In the genomic region with DNA sequence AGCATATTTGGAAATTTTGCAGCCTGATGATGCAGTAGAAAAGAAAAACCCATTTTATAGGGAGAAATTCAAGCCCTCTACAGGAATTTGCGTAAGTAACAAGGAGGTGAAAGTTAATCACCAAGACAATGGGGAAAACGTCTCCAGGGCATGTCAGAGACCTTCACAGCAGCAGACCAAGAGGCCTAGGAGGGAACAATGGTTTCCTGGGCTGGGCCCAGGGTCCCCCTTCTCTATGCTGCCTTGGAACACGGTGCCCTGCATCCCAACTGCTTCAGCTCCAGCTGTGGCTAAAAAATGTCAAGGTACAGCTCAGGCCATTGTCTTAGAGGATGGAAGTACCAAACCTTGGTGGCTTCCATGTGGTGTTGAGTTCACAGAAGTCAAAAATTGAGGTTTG, we compare ENCODE assay signal across 36 cellular contexts. TPM values are rescaled to one million over a fixed set of nuclear protein-coding genes. Genes with fewer than 3 reads are reported as not detected.
"Had no signal": no experiment of that assay in that cellular context is flagged by ENCODE, and none has a peak within 500 bp of the region (broad histone marks: within the 10 kb centered on the region; RNA-seq: fewer than 3 reads in every experiment).

No MANE protein-coding gene starts in this region.

- H3K4me1 Mint-ChIP-seq: activated B cell treated with CpG ODN at 0.5 μM for 24 hours; activated CD4-positive, alpha-beta T cell treated with anti-CD3 and anti-CD28 coated beads, Interleukin-2, amount 10 ng/mL, durations not matched to agents 7 days and 5 days; activated naive CD4-positive, alpha-beta T cell treated with anti-CD3 and anti-CD28 coated beads, Interleukin-2, amount 10 ng/mL, durations not matched to agents 7 days and 5 days; activated naive CD4-positive, alpha-beta T cell treated with anti-CD3 and anti-CD28 coated beads, Interleukin-2, amount 50 U/mL, for 24 hours; activated naive CD8-positive, alpha-beta T cell treated with anti-CD3 and anti-CD28 coated beads, Interleukin-2, amount 10 ng/mL, durations not matched to agents 7 days and 5 days; activated naive CD8-positive, alpha-beta T cell treated with anti-CD3 and anti-CD28 coated beads, Interleukin-2, amount 50 U/mL, for 24 hours; activated T-helper 17 cell treated with anti-CD3 and anti-CD28 coated beads, Interleukin-2, amount 50 U/mL, for 72 hours; brain had no signal

- H3K4me1 ChIP-seq: ascending aorta had no signal

- H3K9me3 Mint-ChIP-seq: T-helper 2 cell treated with Interferon-gamma antibody and Interleukin-4, amounts not matched to agents 5 μg/mL and 100 μg/mL, for 36 hours had no signal

- H3K36me3 ChIP-seq: ascending aorta, WERI-Rb-1 had no signal

- H3K36me3 Mint-ChIP-seq: activated CD4-positive, alpha-beta memory T cell treated with anti-CD3 and anti-CD28 coated beads for 36 hours; activated naive CD4-positive, alpha-beta T cell treated with anti-CD3 and anti-CD28 coated beads, Interleukin-2, amount 10 ng/mL, durations not matched to agents 7 days and 5 days; activated naive CD8-positive, alpha-beta T cell treated with anti-CD3 and anti-CD28 coated beads, Interleukin-2, amount 10 ng/mL, durations not matched to agents 7 days and 5 days; brain had no signal

- DNase-seq: activated B cell treated with CpG ODN at 0.5 μM for 24 hours; activated CD4-positive, alpha-beta memory T cell treated with anti-CD3 and anti-CD28 coated beads for 36 hours; activated CD4-positive, alpha-beta T cell treated with anti-CD3 and anti-CD28 coated beads for 4 hours; activated CD4-positive, alpha-beta T cell treated with anti-CD3 and anti-CD28 coated beads, Interleukin-2, amount 10 ng/mL, durations not matched to agents 7 days and 5 days; activated CD4-positive, CD25-positive, alpha-beta regulatory T cell treated with anti-CD3 and anti-CD28 coated beads, Interleukin-2, amount 50 U/mL, for 72 hours; activated CD8-positive, alpha-beta memory T cell treated with anti-CD3 and anti-CD28 coated beads, Interleukin-2, amount 50 U/mL, for 4 hours; activated CD8-positive, alpha-beta T cell treated with anti-CD3 and anti-CD28 coated beads for 36 hours; activated effector memory CD4-positive, alpha-beta T cell treated with anti-CD3 and anti-CD28 coated beads, Interleukin-2, amount 50 U/mL, for 16 hours; activated gamma-delta T cell treated with Interleukin-2 at 50 U/mL for 16 hours; activated naive CD4-positive, alpha-beta T cell treated with anti-CD3 and anti-CD28 coated beads, Interleukin-2, amount 10 ng/mL, durations not matched to agents 7 days and 5 days; activated naive CD4-positive, alpha-beta T cell treated with Interleukin-2 at 50 U/mL for 16 hours; activated naive CD8-positive, alpha-beta T cell treated with anti-CD3 and anti-CD28 coated beads, Interleukin-2, amount 10 ng/mL, durations not matched to agents 7 days and 5 days; activated naive CD8-positive, alpha-beta T cell treated with anti-CD3 and anti-CD28 coated beads, Interleukin-2, amount 50 U/mL, for 24 hours; activated T-cell treated with anti-CD3 and anti-CD28 coated beads for 4 hours; activated T-cell treated with anti-CD3 and anti-CD28 coated beads, Interleukin-2, amount 50 U/mL, for 1 hour; activated T-cell treated with anti-CD3 and anti-CD28 coated beads, Interleukin-2, amount 50 U/mL, for 4 hours; activated T-cell treated with anti-CD3 and anti-CD28 coated beads, Interleukin-2, amount 50 U/mL, for 72 hours; amygdala; anterior cingulate cortex; central memory CD4-positive, alpha-beta T cell; T-helper 1 cell; T-helper 2 cell; T-helper 9 cell; WERI-Rb-1 had no signal

- H3K27ac ChIP-seq: ascending aorta, WERI-Rb-1 had no signal

- FAIRE-seq: TTC549 had no signal

- H3K27me3 ChIP-seq: ascending aorta had no signal

- H3K27ac Mint-ChIP-seq: activated B cell treated with CpG ODN at 0.5 μM for 24 hours; activated CD4-positive, alpha-beta memory T cell treated with anti-CD3 and anti-CD28 coated beads for 36 hours; activated CD4-positive, alpha-beta T cell treated with anti-CD3 and anti-CD28 coated beads, Interleukin-2, amount 10 ng/mL, durations not matched to agents 7 days and 5 days; activated CD8-positive, alpha-beta T cell treated with anti-CD3 and anti-CD28 coated beads for 36 hours; activated naive CD4-positive, alpha-beta T cell treated with anti-CD3 and anti-CD28 coated beads, Interleukin-2, amount 50 U/mL, for 24 hours; activated naive CD8-positive, alpha-beta T cell; activated naive CD8-positive, alpha-beta T cell treated with anti-CD3 and anti-CD28 coated beads, Interleukin-2, amount 10 ng/mL, durations not matched to agents 7 days and 5 days; activated naive CD8-positive, alpha-beta T cell treated with anti-CD3 and anti-CD28 coated beads, Interleukin-2, amount 50 U/mL, for 24 hours; activated T-cell treated with anti-CD3 and anti-CD28 coated beads, Interleukin-2, amount 50 U/mL, for 72 hours; activated T-helper 1 cell treated with anti-CD3 and anti-CD28 coated beads, Interleukin-12 subunit alpha, Interleukin-12 subunit beta, Interleukin-2, Interleukin-4 antibody, amounts not matched to agents 30 ng/mL and 10 ng/mL and 1 ng/mL, durations not matched to agents 14 hours and 24 hours and 36 hours; activated T-helper 17 cell treated with anti-CD3 and anti-CD28 coated beads, Interleukin-2, amount 50 U/mL, for 72 hours; brain; T-helper 1 cell treated with Interleukin-12 subunit alpha and Interleukin-12 subunit beta and Interleukin-4 antibody, amounts not matched to agents 30 μg/mL and 1 μg/mL, for 36 hours; T-helper 2 cell treated with Interferon-gamma antibody and Interleukin-4, amounts not matched to agents 5 μg/mL and 100 μg/mL, for 36 hours had no signal

- H3K4me3 ChIP-seq: ascending aorta had no signal

- H3K9me3 ChIP-seq: ascending aorta had no signal

- H3K4me3 Mint-ChIP-seq: activated B cell treated with CpG ODN at 0.5 μM for 24 hours; activated CD4-positive, alpha-beta memory T cell treated with anti-CD3 and anti-CD28 coated beads for 36 hours; activated CD4-positive, alpha-beta T cell treated with anti-CD3 and anti-CD28 coated beads, Interleukin-2, amount 10 ng/mL, durations not matched to agents 7 days and 5 days; activated CD8-positive, alpha-beta T cell treated with anti-CD3 and anti-CD28 coated beads for 36 hours; activated naive CD4-positive, alpha-beta T cell treated with anti-CD3 and anti-CD28 coated beads, Interleukin-2, amount 10 ng/mL, durations not matched to agents 7 days and 5 days; activated naive CD4-positive, alpha-beta T cell treated with anti-CD3 and anti-CD28 coated beads, Interleukin-2, amount 50 U/mL, for 24 hours; activated naive CD8-positive, alpha-beta T cell; activated naive CD8-positive, alpha-beta T cell treated with anti-CD3 and anti-CD28 coated beads, Interleukin-2, amount 10 ng/mL, durations not matched to agents 7 days and 5 days; activated naive CD8-positive, alpha-beta T cell treated with anti-CD3 and anti-CD28 coated beads, Interleukin-2, amount 50 U/mL, for 24 hours; activated T-cell treated with anti-CD3 and anti-CD28 coated beads, Interleukin-2, amount 50 U/mL, for 4 hours; activated T-cell treated with anti-CD3 and anti-CD28 coated beads, Interleukin-2, amount 50 U/mL, for 72 hours; activated T-helper 1 cell treated with anti-CD3 and anti-CD28 coated beads, Interleukin-12 subunit alpha, Interleukin-12 subunit beta, Interleukin-2, Interleukin-4 antibody, amounts not matched to agents 30 ng/mL and 10 ng/mL and 1 ng/mL, durations not matched to agents 14 hours and 24 hours and 36 hours; activated T-helper 17 cell treated with anti-CD3 and anti-CD28 coated beads, Interleukin-2, amount 50 U/mL, for 72 hours; brain; T-helper 1 cell treated with Interleukin-12 subunit alpha and Interleukin-12 subunit beta and Interleukin-4 antibody, amounts not matched to agents 30 μg/mL and 1 μg/mL, for 36 hours; T-helper 2 cell treated with Interferon-gamma antibody and Interleukin-4, amounts not matched to agents 5 μg/mL and 100 μg/mL, for 36 hours had no signal

- ATAC-seq: activated CD8-positive, alpha-beta T cell treated with anti-CD3 and anti-CD28 coated beads for 36 hours; activated naive CD8-positive, alpha-beta T cell treated with anti-CD3 and anti-CD28 coated beads, Interleukin-2, amount 50 U/mL, for 24 hours; activated T-cell treated with anti-CD3 and anti-CD28 coated beads, Interleukin-2, amount 50 U/mL, for 4 hours; activated T-cell treated with anti-CD3 and anti-CD28 coated beads, Interleukin-2, amount 50 U/mL, for 72 hours; activated T-helper 17 cell treated with anti-CD3 and anti-CD28 coated beads, Interleukin-2, amount 50 U/mL, for 72 hours had no signal

RNA-seq across cellular contexts. Expression of gene KRT6C, which starts 6.5 kb away (rescaled TPM):
- total RNA-seq: activated B cell treated with CpG ODN at 0.5 μM for 24 hours; activated CD4-positive, alpha-beta memory T cell treated with anti-CD3 and anti-CD28 coated beads for 36 hours; activated CD4-positive, alpha-beta T cell treated with anti-CD3 and anti-CD28 coated beads, Interleukin-2, amount 10 ng/mL, durations not matched to agents 7 days and 5 days; activated CD8-positive, alpha-beta memory T cell treated with anti-CD3 and anti-CD28 coated beads for 36 hours; activated CD8-positive, alpha-beta T cell treated with anti-CD3 and anti-CD28 coated beads for 36 hours; activated naive CD8-positive, alpha-beta T cell treated with anti-CD3 and anti-CD28 coated beads, Interleukin-2, amount 10 ng/mL, durations not matched to agents 7 days and 5 days; activated T-cell treated with anti-CD3 and anti-CD28 coated beads, Interleukin-2, amount 50 U/mL, for 4 hours; activated T-cell treated with anti-CD3 and anti-CD28 coated beads, Interleukin-2, amount 50 U/mL, for 72 hours; activated T-helper 1 cell treated with anti-CD3 and anti-CD28 coated beads, Interleukin-12 subunit alpha, Interleukin-12 subunit beta, Interleukin-2, Interleukin-4 antibody, amounts not matched to agents 30 ng/mL and 10 ng/mL and 1 ng/mL, durations not matched to agents 14 hours and 24 hours and 36 hours; activated T-helper 17 cell treated with anti-CD3 and anti-CD28 coated beads, Interleukin-2, amount 50 U/mL, for 72 hours; ascending aorta; cardiac septum; cerebellum had no signal

RNA-seq across cellular contexts. Expression of gene KRT6A, which starts 13.0 kb away (rescaled TPM):
- total RNA-seq: activated B cell treated with CpG ODN at 0.5 μM for 24 hours; activated CD4-positive, alpha-beta memory T cell treated with anti-CD3 and anti-CD28 coated beads for 36 hours; activated CD4-positive, alpha-beta T cell treated with anti-CD3 and anti-CD28 coated beads, Interleukin-2, amount 10 ng/mL, durations not matched to agents 7 days and 5 days; activated CD8-positive, alpha-beta memory T cell treated with anti-CD3 and anti-CD28 coated beads for 36 hours; activated CD8-positive, alpha-beta T cell treated with anti-CD3 and anti-CD28 coated beads for 36 hours; activated naive CD8-positive, alpha-beta T cell treated with anti-CD3 and anti-CD28 coated beads, Interleukin-2, amount 10 ng/mL, durations not matched to agents 7 days and 5 days; activated T-cell treated with anti-CD3 and anti-CD28 coated beads, Interleukin-2, amount 50 U/mL, for 4 hours; activated T-cell treated with anti-CD3 and anti-CD28 coated beads, Interleukin-2, amount 50 U/mL, for 72 hours; activated T-helper 1 cell treated with anti-CD3 and anti-CD28 coated beads, Interleukin-12 subunit alpha, Interleukin-12 subunit beta, Interleukin-2, Interleukin-4 antibody, amounts not matched to agents 30 ng/mL and 10 ng/mL and 1 ng/mL, durations not matched to agents 14 hours and 24 hours and 36 hours; activated T-helper 17 cell treated with anti-CD3 and anti-CD28 coated beads, Interleukin-2, amount 50 U/mL, for 72 hours; cardiac septum; cerebellum had no signal

RNA-seq across cellular contexts. Expression of gene KRT6B, which starts 28.1 kb away (rescaled TPM):
- total RNA-seq: activated B cell treated with CpG ODN at 0.5 μM for 24 hours; activated CD4-positive, alpha-beta memory T cell treated with anti-CD3 and anti-CD28 coated beads for 36 hours; activated CD4-positive, alpha-beta T cell treated with anti-CD3 and anti-CD28 coated beads, Interleukin-2, amount 10 ng/mL, durations not matched to agents 7 days and 5 days; activated CD8-positive, alpha-beta memory T cell treated with anti-CD3 and anti-CD28 coated beads for 36 hours; activated CD8-positive, alpha-beta T cell treated with anti-CD3 and anti-CD28 coated beads for 36 hours; activated naive CD8-positive, alpha-beta T cell treated with anti-CD3 and anti-CD28 coated beads, Interleukin-2, amount 10 ng/mL, durations not matched to agents 7 days and 5 days; activated T-cell treated with anti-CD3 and anti-CD28 coated beads, Interleukin-2, amount 50 U/mL, for 4 hours; activated T-cell treated with anti-CD3 and anti-CD28 coated beads, Interleukin-2, amount 50 U/mL, for 72 hours; activated T-helper 1 cell treated with anti-CD3 and anti-CD28 coated beads, Interleukin-12 subunit alpha, Interleukin-12 subunit beta, Interleukin-2, Interleukin-4 antibody, amounts not matched to agents 30 ng/mL and 10 ng/mL and 1 ng/mL, durations not matched to agents 14 hours and 24 hours and 36 hours; activated T-helper 17 cell treated with anti-CD3 and anti-CD28 coated beads, Interleukin-2, amount 50 U/mL, for 72 hours; cardiac septum; cerebellum had no signal

RNA-seq across cellular contexts. Expression of gene KRT5, which starts 40.1 kb away (rescaled TPM):
- total RNA-seq: activated B cell treated with CpG ODN at 0.5 μM for 24 hours; activated CD4-positive, alpha-beta memory T cell treated with anti-CD3 and anti-CD28 coated beads for 36 hours; activated CD4-positive, alpha-beta T cell treated with anti-CD3 and anti-CD28 coated beads, Interleukin-2, amount 10 ng/mL, durations not matched to agents 7 days and 5 days; activated CD8-positive, alpha-beta memory T cell treated with anti-CD3 and anti-CD28 coated beads for 36 hours; activated CD8-positive, alpha-beta T cell treated with anti-CD3 and anti-CD28 coated beads for 36 hours; activated naive CD8-positive, alpha-beta T cell treated with anti-CD3 and anti-CD28 coated beads, Interleukin-2, amount 10 ng/mL, durations not matched to agents 7 days and 5 days; activated T-cell treated with anti-CD3 and anti-CD28 coated beads, Interleukin-2, amount 50 U/mL, for 4 hours; activated T-cell treated with anti-CD3 and anti-CD28 coated beads, Interleukin-2, amount 50 U/mL, for 72 hours; activated T-helper 1 cell treated with anti-CD3 and anti-CD28 coated beads, Interleukin-12 subunit alpha, Interleukin-12 subunit beta, Interleukin-2, Interleukin-4 antibody, amounts not matched to agents 30 ng/mL and 10 ng/mL and 1 ng/mL, durations not matched to agents 14 hours and 24 hours and 36 hours; activated T-helper 17 cell treated with anti-CD3 and anti-CD28 coated beads, Interleukin-2, amount 50 U/mL, for 72 hours; cardiac septum had no signal

RNA-seq across cellular contexts. Expression of gene KRT75, which starts 45.9 kb away (rescaled TPM):
- total RNA-seq: activated B cell treated with CpG ODN at 0.5 μM for 24 hours; activated CD4-positive, alpha-beta memory T cell treated with anti-CD3 and anti-CD28 coated beads for 36 hours; activated CD4-positive, alpha-beta T cell treated with anti-CD3 and anti-CD28 coated beads, Interleukin-2, amount 10 ng/mL, durations not matched to agents 7 days and 5 days; activated CD8-positive, alpha-beta memory T cell treated with anti-CD3 and anti-CD28 coated beads for 36 hours; activated CD8-positive, alpha-beta T cell treated with anti-CD3 and anti-CD28 coated beads for 36 hours; activated naive CD8-positive, alpha-beta T cell treated with anti-CD3 and anti-CD28 coated beads, Interleukin-2, amount 10 ng/mL, durations not matched to agents 7 days and 5 days; activated T-cell treated with anti-CD3 and anti-CD28 coated beads, Interleukin-2, amount 50 U/mL, for 4 hours; activated T-cell treated with anti-CD3 and anti-CD28 coated beads, Interleukin-2, amount 50 U/mL, for 72 hours; activated T-helper 1 cell treated with anti-CD3 and anti-CD28 coated beads, Interleukin-12 subunit alpha, Interleukin-12 subunit beta, Interleukin-2, Interleukin-4 antibody, amounts not matched to agents 30 ng/mL and 10 ng/mL and 1 ng/mL, durations not matched to agents 14 hours and 24 hours and 36 hours; activated T-helper 17 cell treated with anti-CD3 and anti-CD28 coated beads, Interleukin-2, amount 50 U/mL, for 72 hours; ascending aorta; cardiac septum; cerebellum had no signal
